In the genomic region with DNA sequence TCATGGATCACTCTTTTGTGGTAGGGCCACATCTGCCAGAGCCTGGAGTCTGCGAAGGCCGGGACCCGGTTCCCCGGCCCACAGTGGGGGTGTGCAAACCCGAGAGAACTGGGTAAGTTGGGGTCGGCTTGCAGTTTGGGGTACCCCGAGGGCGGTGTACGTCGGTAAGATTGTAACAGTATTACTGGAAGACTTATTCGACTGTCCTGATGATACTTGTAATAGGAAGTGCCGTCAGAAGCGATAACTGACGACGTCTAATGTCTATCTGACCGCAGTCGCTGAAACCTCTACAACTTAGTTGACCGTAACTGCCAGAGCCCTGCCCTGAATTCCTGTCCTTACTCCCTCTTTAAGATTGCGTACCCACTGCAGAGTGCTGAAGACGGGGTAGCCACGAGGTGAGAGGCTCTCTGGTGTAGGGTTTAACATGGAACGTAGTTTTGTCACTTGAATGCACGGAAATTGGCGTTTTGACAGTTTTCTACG, we compare ENCODE assay signal across 8 cellular contexts. TPM values are rescaled to one million over a fixed set of nuclear protein-coding genes. Genes with fewer than 3 reads are reported as not detected.
A peak's percentile ranks its signal among the peaks of the same experiment; 100 is the strongest.
DNase-seq lines count a peak whose midpoint lies in the region; ATAC-seq and TF ChIP-seq lines count a peak whose summit lies in the region.

No MANE protein-coding gene starts in this region.

- H3K27ac ChIP-seq in OCI-LY3 (ENCODE audit: low read length) (peak overlapping the region; percentile 74), dorsolateral prefrontal cortex (peak overlapping the region; percentile 30 to 98 (median 95)), muscle layer of colon (ENCODE audit: low read depth, low read length) (peak overlapping the region; percentile 88)

- H3K9ac ChIP-seq in OCI-LY3 (ENCODE audit: low read length): peak overlapping the region; percentile 99
- peak overlapping the region; percentile 37 for H3K9ac ChIP-seq in muscle layer of colon (ENCODE audit: low read length)

- H4K20me1 ChIP-seq in OCI-LY3 (ENCODE audit: insufficient read depth, low read length): peaks cover 17% of the 10 kb centered on the region

- H3K9me3 ChIP-seq in OCI-LY3 (ENCODE audit: insufficient read depth, low read length) (no peaks in the 10 kb centered on the region), muscle layer of colon (ENCODE audit: low read length) (no peaks in the 10 kb centered on the region)

- H3K4me3 ChIP-seq in OCI-LY3 (ENCODE audit: low read length) (peak overlapping the region; percentile 95), dorsolateral prefrontal cortex (peak overlapping the region; percentile 71 to 100 (median 92)), muscle layer of colon (ENCODE audit: low read depth in 1 of 2, low read length in 2 of 2) (peak overlapping the region; percentile 66 to 87)

- peak overlapping the region; percentile 97 for H3K4me2 ChIP-seq in OCI-LY3 (ENCODE audit: low read length)

- H3K36me3 ChIP-seq in OCI-LY3 (replicated peaks; ENCODE audit: low read depth, low read length) (peaks cover 45% of the 10 kb centered on the region), muscle layer of colon (ENCODE audit: insufficient read depth, low read length) (peaks cover 42% of the 10 kb centered on the region)

- H3K4me1 ChIP-seq in OCI-LY3 (ENCODE audit: low read length) (peaks cover 22% of the 10 kb centered on the region), muscle layer of colon (ENCODE audit: insufficient read depth, low read length) (peaks cover 29% of the 10 kb centered on the region)

- H2AFZ ChIP-seq in OCI-LY3 (ENCODE audit: low read depth, low read length): no peak overlapping the region

- intact Hi-C loops in dorsolateral prefrontal cortex (cut with DNase I): loop anchor here (2.0 to 5.0 kb wide), 4 partner anchors 59 to 222 kb away; a partner anchor contains a TSS

- TF ChIP-seq CTCF in OCI-LY3 (IDR thresholded peaks at IDR 0.05; ENCODE audit: low read depth, low read length) (no peak), dorsolateral prefrontal cortex (IDR thresholded peaks at IDR 0.05 in 54 of 56, conservative IDR thresholded peaks at IDR 0.05 in 2 of 56; ENCODE audit: low read depth in 1 of 56, partially characterized antibody in 56 of 56) (peak in 1 of 56 donors; percentile 3)

- no peak for ATAC-seq in HG03521 (IDR thresholded peaks at IDR 0.05; ENCODE audit: unreplicated experiment)

- H3K79me2 ChIP-seq in OCI-LY3 (ENCODE audit: low read length): peaks cover 47% of the 10 kb centered on the region

- no peaks in the 10 kb centered on the region for H3K27me3 ChIP-seq in OCI-LY3 (ENCODE audit: low read depth, low read length)
- no peaks in the 10 kb centered on the region for H3K27me3 ChIP-seq in dorsolateral prefrontal cortex
- no peaks in the 10 kb centered on the region for H3K27me3 ChIP-seq in muscle layer of colon (ENCODE audit: control insufficient read depth in 1 of 2, insufficient read depth in 2 of 2, low read length in 2 of 2)

- peak; percentile 43 for DNase-seq in stimulated activated CD4-positive, alpha-beta T cell treated with anti-CD3 and anti-CD28 coated beads, Interleukin-15, amount 100 ng/mL, for 24 hours
- no peak for DNase-seq in stimulated activated CD4-positive, alpha-beta T cell treated with anti-CD3 and anti-CD28 coated beads, Interleukin-2, amount 100 ng/mL, for 24 hours
- DNase-seq in dorsolateral prefrontal cortex (peak in 1 of 10 donors; percentile 27), NCI-H2171 (lab: John Stamatoyannopoulos, UW) (no peak), HuH-7 (ENCODE audit: low spot score) (no peak)

RNA-seq across cellular contexts. Expression of a gene that starts 24.0 kb away (rescaled TPM):
- total RNA-seq in dorsolateral prefrontal cortex: 10 to 100 TPM in 114 of 120 experiments, 1 to 10 TPM in 6; 7.6 to 32.7 (median 16.2) TPM

RNA-seq across cellular contexts. Expression of a gene that starts 52.6 kb away (rescaled TPM):
- 10 to 100 TPM in 77 of 120 experiments, 1 to 10 TPM in 43; 5.5 to 19.8 (median 11.0) TPM for total RNA-seq in dorsolateral prefrontal cortex

RNA-seq across cellular contexts. Expression of a gene that starts 58.5 kb away (rescaled TPM):
- total RNA-seq in dorsolateral prefrontal cortex: 1,000 to 10,000 TPM in 119 of 120 experiments, 100 to 1,000 TPM in 1; 963 to 2,431 (median 1,830) TPM
